In the genomic region with DNA sequence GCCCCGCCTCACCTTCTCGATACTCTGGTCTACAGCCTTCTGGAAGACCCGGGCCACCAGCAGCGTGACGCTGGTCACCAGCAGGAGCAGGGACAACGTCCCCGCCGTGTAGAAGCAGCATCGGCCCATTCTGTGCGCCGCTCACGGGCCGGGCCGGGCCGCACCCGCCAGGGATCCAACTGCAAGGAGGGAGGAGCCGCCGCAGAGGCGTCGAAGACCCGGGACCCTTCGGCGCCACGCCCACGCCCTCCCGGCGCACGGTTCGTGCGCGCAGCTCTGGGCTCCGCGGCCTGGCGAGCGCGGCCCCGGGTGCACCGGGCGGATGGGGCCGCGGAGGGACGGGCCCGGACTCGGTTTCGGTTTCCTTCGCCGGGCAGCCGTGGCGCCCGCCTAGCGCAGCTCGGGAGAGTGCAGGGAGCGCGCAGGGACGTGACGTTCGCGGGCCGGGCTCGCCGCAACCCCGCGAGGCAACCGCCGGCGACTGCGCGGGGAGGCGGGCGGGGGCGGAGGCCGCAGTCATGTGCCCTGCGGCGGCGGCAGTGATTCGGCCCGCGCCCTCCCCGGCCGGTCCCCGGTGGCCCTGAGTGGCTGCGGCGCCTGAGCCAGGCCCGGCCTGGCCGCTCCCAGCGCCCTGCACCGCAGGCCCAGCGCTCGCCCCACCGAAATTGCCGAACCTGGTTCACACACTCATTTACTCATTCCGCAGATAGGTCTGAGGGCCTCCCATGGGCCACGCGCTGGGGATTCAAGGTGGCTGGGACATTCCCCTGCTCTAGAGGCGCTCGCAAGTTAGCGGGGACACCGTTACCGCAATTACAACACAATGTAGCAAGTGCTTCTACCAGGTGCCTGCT, we compare ENCODE assay signal across 8 cellular contexts. TPM values are rescaled to one million over a fixed set of nuclear protein-coding genes. Genes with fewer than 3 reads are reported as not detected.
DNase-seq lines count a peak whose midpoint lies in the region; ATAC-seq and TF ChIP-seq lines count a peak whose summit lies in the region.

A gene with protein sequence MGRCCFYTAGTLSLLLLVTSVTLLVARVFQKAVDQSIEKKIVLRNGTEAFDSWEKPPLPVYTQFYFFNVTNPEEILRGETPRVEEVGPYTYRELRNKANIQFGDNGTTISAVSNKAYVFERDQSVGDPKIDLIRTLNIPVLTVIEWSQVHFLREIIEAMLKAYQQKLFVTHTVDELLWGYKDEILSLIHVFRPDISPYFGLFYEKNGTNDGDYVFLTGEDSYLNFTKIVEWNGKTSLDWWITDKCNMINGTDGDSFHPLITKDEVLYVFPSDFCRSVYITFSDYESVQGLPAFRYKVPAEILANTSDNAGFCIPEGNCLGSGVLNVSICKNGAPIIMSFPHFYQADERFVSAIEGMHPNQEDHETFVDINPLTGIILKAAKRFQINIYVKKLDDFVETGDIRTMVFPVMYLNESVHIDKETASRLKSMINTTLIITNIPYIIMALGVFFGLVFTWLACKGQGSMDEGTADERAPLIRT (minus strand): TSS at position 410 of the 854 bp plus-strand sequence. CDS start 281 bp downstream, at position 129.

- peak within 1 kb of the TSS; percentile 87 for H3K4me3 ChIP-seq in SJCRH30
- H3K4me3 ChIP-seq in thoracic aorta, result peak within 1 kb of the TSS; percentile 90

- H3K27me3 Mint-ChIP-seq in activated naive CD4-positive, alpha-beta T cell treated with anti-CD3 and anti-CD28 coated beads, Interleukin-2, amount 10 ng/mL, durations not matched to agents 7 days and 5 days, result peaks cover 28% of the 10 kb centered on the region

- H3K9me3 Mint-ChIP-seq in activated naive CD4-positive, alpha-beta T cell treated with anti-CD3 and anti-CD28 coated beads, Interleukin-2, amount 10 ng/mL, durations not matched to agents 7 days and 5 days, result no peaks in the 10 kb centered on the region

- CTCF ChIA-PET in activated naive CD4-positive, alpha-beta T cell treated with anti-CD3 and anti-CD28 coated beads, Interleukin-2, amount 10 ng/mL, durations not matched to agents 7 days and 5 days (lab: Charles Lee), result interaction anchor here (1.0 to 2.7 kb wide), 2 partner anchors 34 to 37 kb away, joined by 3 to 8 read pairs; no protein-coding TSS in a partner anchor

- H3K4me1 Mint-ChIP-seq in activated naive CD4-positive, alpha-beta T cell treated with anti-CD3 and anti-CD28 coated beads, Interleukin-2, amount 10 ng/mL, durations not matched to agents 7 days and 5 days, result peaks cover 37% of the 10 kb centered on the region

- H3K27me3 ChIP-seq in SJCRH30, result no peaks in the 10 kb centered on the region
- H3K27me3 ChIP-seq in thoracic aorta (replicated peaks; ENCODE audit: insufficient read depth), result no peaks in the 10 kb centered on the region

- peaks cover 24% of the 10 kb centered on the region for H3K4me1 ChIP-seq in SJCRH30
- H3K4me1 ChIP-seq in thoracic aorta (ENCODE audit: control insufficient read depth in 1 of 2, low read depth in 2 of 2), result peaks cover 35 to 56% of the 10 kb centered on the region in 2 donors

- DNase-seq in ELF-1 (ENCODE audit: low read depth, low spot score), result peak; percentile 85
- DNase-seq in SJCRH30, result peak; percentile 80 to 85
- peak; percentile 79 for DNase-seq in activated naive CD4-positive, alpha-beta T cell treated with anti-CD3 and anti-CD28 coated beads, Interleukin-2, amount 10 ng/mL, durations not matched to agents 7 days and 5 days
- DNase-seq in germinal center (ENCODE audit: low spot score), result peak; percentile 85
- peak; percentile 73 for DNase-seq in occipital lobe (lab: John Stamatoyannopoulos, UW)
- DNase-seq in thoracic aorta (ENCODE audit: low spot score), result peak; percentile 36

- ATAC-seq in GM21737 (IDR thresholded peaks at IDR 0.05; ENCODE audit: unreplicated experiment) (peak; percentile 70), thoracic aorta (ENCODE audit: insufficient number of reproducible peaks, low FRiP score, low read depth) (peak; percentile 86)

- peak within 1 kb of the TSS; percentile 86 for H3K4me3 Mint-ChIP-seq in activated naive CD4-positive, alpha-beta T cell treated with anti-CD3 and anti-CD28 coated beads, Interleukin-2, amount 10 ng/mL, durations not matched to agents 7 days and 5 days

- H3K27ac ChIP-seq in KOPT-K1 (ENCODE audit: low read depth, low read length, poor library complexity, severe bottlenecking) (peak within 1 kb of the TSS; percentile 36), SJCRH30 (peak within 1 kb of the TSS; percentile 45; the same call in 1 of the 2 replicates), thoracic aorta (peak within 1 kb of the TSS; percentile 94 to 98)

- TF ChIP-seq CTCF in thoracic aorta (IDR thresholded peaks at IDR 0.05), result no peak

- peak within 1 kb of the TSS; percentile 91 for H3K27ac Mint-ChIP-seq in activated naive CD4-positive, alpha-beta T cell treated with anti-CD3 and anti-CD28 coated beads, Interleukin-2, amount 10 ng/mL, durations not matched to agents 7 days and 5 days

- no peaks in the 10 kb centered on the region for H3K36me3 Mint-ChIP-seq in activated naive CD4-positive, alpha-beta T cell treated with anti-CD3 and anti-CD28 coated beads, Interleukin-2, amount 10 ng/mL, durations not matched to agents 7 days and 5 days

- no peaks in the 10 kb centered on the region for H3K9me3 ChIP-seq in KOPT-K1 (ENCODE audit: insufficient read depth, low read length, poor library complexity, severe bottlenecking)
- no peaks in the 10 kb centered on the region for H3K9me3 ChIP-seq in SJCRH30 (replicated peaks)
- no peaks in the 10 kb centered on the region for H3K9me3 ChIP-seq in thoracic aorta

- H3K36me3 ChIP-seq in KOPT-K1 (ENCODE audit: insufficient read depth, low read length) (no peaks in the 10 kb centered on the region), SJCRH30 (no peaks in the 10 kb centered on the region), thoracic aorta (no peaks in the 10 kb centered on the region)

RNA-seq across cellular contexts. Expression of the gene that starts here (rescaled TPM):
- 97.5 and 99.4 TPM in 2 replicates for total RNA-seq in SJCRH30 (2014; rRNA removed; shearing (Covaris generic))
- total RNA-seq in occipital lobe (223 TPM), thoracic aorta (100 to 1,000 TPM; 133 to 165 TPM)

Comparison
In these comparisons a context has a peak if more than half of its experiments do, and no peak if none do; other contexts are left out.
1. Peak in every context shown above with its lines: DNase-seq, ATAC-seq, H3K4me3 ChIP-seq and H3K27ac ChIP-seq.
2. H3K27ac ChIP-seq: peak in every context shown above with its lines; median percentile 96 in thoracic aorta; 45 in SJCRH30; 36 in KOPT-K1.